24 cellular contexts compared by ENCODE assay signal in the genomic region with DNA sequence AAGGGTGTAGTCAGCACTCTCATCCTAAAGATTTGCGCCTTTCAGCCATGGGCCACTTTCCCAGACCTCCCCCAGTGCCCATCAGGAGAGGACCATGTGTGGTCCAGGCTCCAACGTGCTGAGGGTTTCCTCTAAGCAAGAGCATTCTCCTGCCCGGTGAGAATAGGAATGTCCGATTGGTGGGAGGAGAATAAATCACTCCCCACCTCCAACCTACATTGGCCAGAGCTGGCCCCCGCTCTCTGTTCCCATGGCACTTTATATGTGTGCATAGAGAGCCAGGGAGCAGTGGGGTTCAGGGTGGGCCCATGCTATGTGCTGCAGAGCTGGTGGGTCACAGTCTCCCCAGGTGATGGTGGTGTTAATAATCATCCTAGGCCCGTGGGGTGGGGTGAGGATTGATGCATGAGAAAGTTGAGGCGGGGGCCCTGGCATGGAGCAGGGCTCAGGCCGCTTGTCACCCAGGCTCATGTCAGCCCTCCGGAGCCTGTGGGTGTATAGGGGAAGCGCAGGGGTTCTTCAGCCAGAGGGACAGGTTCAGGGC. TPM values are rescaled to one million over a fixed set of nuclear protein-coding genes. Genes with fewer than 3 reads are reported as not detected.
"Had no signal": no experiment of that assay in that cellular context is flagged by ENCODE, and none has a peak within 500 bp of the region (broad histone marks: within the 10 kb centered on the region; RNA-seq: fewer than 3 reads in every experiment).

No MANE protein-coding gene starts in this region.

- H3K4me1 ChIP-seq: foreskin keratinocyte, pancreas, right lobe of liver, stomach had no signal

- DNase-seq: activated CD4-positive, alpha-beta T cell treated with anti-CD3 and anti-CD28 coated beads, Interleukin-2, amount 10 ng/mL, durations not matched to agents 24 days and 14 days; activated CD8-positive, alpha-beta memory T cell treated with anti-CD3 and anti-CD28 coated beads, Interleukin-2, amount 50 U/mL, for 4 hours; activated naive CD4-positive, alpha-beta T cell treated with anti-CD3 and anti-CD28 coated beads, Interleukin-2, amount 50 U/mL, for 16 hours; activated T-cell treated with anti-CD3 and anti-CD28 coated beads, Interleukin-2, amount 50 U/mL, for 4 hours; effector CD8-positive, alpha-beta T cell; foreskin keratinocyte; immature natural killer cell; left ventricle myocardium superior; stomach; T-helper 9 cell; trophoblast cell had no signal

- H3K36me3 Mint-ChIP-seq: immature natural killer cell; memory B cell; stimulated activated memory B cell treated with anti-CD40 and anti-IgM and Interleukin-4, amounts not matched to agents 10 μg/mL and 1 μg/mL and 100 μg/mL, for 72 hours; WTC11 had no signal

- H3K27ac Mint-ChIP-seq: activated CD4-positive, alpha-beta T cell treated with anti-CD3 and anti-CD28 coated beads, Interleukin-2, amount 10 ng/mL, durations not matched to agents 24 days and 14 days; activated naive CD8-positive, alpha-beta T cell treated with anti-CD3 and anti-CD28 coated beads, Interleukin-2, amount 50 U/mL, for 24 hours; activated T-helper 2 cell treated with anti-CD3 and anti-CD28 coated beads, Interferon-gamma antibody, Interleukin-2, Interleukin-4, amounts not matched to agents 10 μg/mL and 5 μg/mL and 100 μg/mL, durations not matched to agents 14 hours and 24 hours and 36 hours; dendritic cell treated with granulocyte-macrophage colony-stimulating factor and Interleukin-4, amounts not matched to agents 40 ng/mL and 50 ng/mL, for 4 days; immature natural killer cell; memory B cell; nephron progenitor cell; stimulated activated memory B cell treated with anti-CD40 and anti-IgM and Interleukin-4, amounts not matched to agents 10 μg/mL and 1 μg/mL and 100 μg/mL, for 72 hours; WTC11 had no signal

- H3K4me3 ChIP-seq: mucosa of descending colon, pancreas, right lobe of liver, stomach had no signal

- H3K4me1 Mint-ChIP-seq: stimulated activated memory B cell treated with anti-CD40 and anti-IgM and Interleukin-4, amounts not matched to agents 10 μg/mL and 1 μg/mL and 100 μg/mL, for 72 hours; WTC11 had no signal

- H3K4me3 Mint-ChIP-seq: activated CD4-positive, alpha-beta T cell treated with anti-CD3 and anti-CD28 coated beads, Interleukin-2, amount 10 ng/mL, durations not matched to agents 24 days and 14 days; activated naive CD8-positive, alpha-beta T cell treated with anti-CD3 and anti-CD28 coated beads, Interleukin-2, amount 50 U/mL, for 24 hours; activated T-cell treated with anti-CD3 and anti-CD28 coated beads, Interleukin-2, amount 50 U/mL, for 4 hours; dendritic cell treated with granulocyte-macrophage colony-stimulating factor and Interleukin-4, amounts not matched to agents 40 ng/mL and 50 ng/mL, for 4 days; immature natural killer cell; memory B cell; nephron progenitor cell; stimulated activated memory B cell treated with anti-CD40 and anti-IgM and Interleukin-4, amounts not matched to agents 10 μg/mL and 1 μg/mL and 100 μg/mL, for 72 hours; WTC11 had no signal

- H3K9me3 Mint-ChIP-seq: activated CD4-positive, alpha-beta T cell treated with anti-CD3 and anti-CD28 coated beads, Interleukin-2, amount 10 ng/mL, durations not matched to agents 24 days and 14 days; activated T-cell treated with anti-CD3 and anti-CD28 coated beads, Interleukin-2, amount 50 U/mL, for 4 hours; dendritic cell treated with granulocyte-macrophage colony-stimulating factor and Interleukin-4, amounts not matched to agents 40 ng/mL and 50 ng/mL, for 4 days; immature natural killer cell had no signal

- H3K27ac ChIP-seq: foreskin keratinocyte, pancreas, right lobe of liver, stomach had no signal

- H3K9me3 ChIP-seq: mucosa of descending colon, pancreas, right lobe of liver, stomach had no signal

- H3K27me3 ChIP-seq: right lobe of liver had no signal

- FAIRE-seq: pancreas, small intestine had no signal

- H3K36me3 ChIP-seq: pancreas, right lobe of liver, stomach had no signal

RNA-seq across cellular contexts. Expression of a gene that starts 6.8 kb away (rescaled TPM):
- total RNA-seq: activated CD4-positive, alpha-beta T cell treated with anti-CD3 and anti-CD28 coated beads, Interleukin-2, amount 10 ng/mL, durations not matched to agents 24 days and 14 days; SK-MEL-5; T-helper 1 cell treated with Interleukin-12 subunit alpha and Interleukin-12 subunit beta and Interleukin-4 antibody, amounts not matched to agents 30 ng/mL and 1 ng/mL, for 36 hours had no signal
